ENCODE assay signal across 22 cellular contexts in genomic region chr14:73977896-73978295, GRCh38. TPM values are rescaled to one million over a fixed set of nuclear protein-coding genes. Genes with fewer than 3 reads are reported as not detected.
DNase-seq lines count a peak whose midpoint lies in the region; ATAC-seq and TF ChIP-seq lines count a peak whose summit lies in the region.
"Had no signal": no experiment of that assay in that cellular context is flagged by ENCODE, and none has a peak within 500 bp of the region (broad histone marks: within the 10 kb centered on the region; RNA-seq: fewer than 3 reads in every experiment).

No MANE protein-coding gene starts in this region.

- H3K4me1 ChIP-seq in tibial nerve (no peaks in the 10 kb centered on the region), body of pancreas (no peaks in the 10 kb centered on the region)

- H3K36me3 ChIP-seq in BJ (ENCODE audit: control insufficient read depth, insufficient read depth, low read length) = peaks cover 1% of the 10 kb centered on the region
- peaks cover 0 to 81% (median 0%) of the 10 kb centered on the region in 3 donors for H3K36me3 ChIP-seq in tibial nerve
- no peaks in the 10 kb centered on the region for H3K36me3 ChIP-seq in body of pancreas (replicated peaks in 1 of 2; ENCODE audit: insufficient read depth in 1 of 2, low read depth in 2 of 2)
- H3K36me3 ChIP-seq: WERI-Rb-1 had no signal

- H3K4me3 ChIP-seq in BJ (ENCODE audit: low read depth, low read length) = no peak overlapping the region
- H3K4me3 ChIP-seq in epithelial cell of esophagus (ENCODE audit: low read length) = no peak overlapping the region
- no peak overlapping the region for H3K4me3 ChIP-seq in tibial nerve
- no peak overlapping the region for H3K4me3 ChIP-seq in body of pancreas
- H3K4me3 ChIP-seq: heart right ventricle, Peyer's patch had no signal

- 58% methylated on average over 4 of the region's 4 CpGs for WGBS in tibial nerve, 2 donors
- WGBS in body of pancreas, 2 donors = 58 to 59% methylated on average over 4 of the region's 4 CpGs

- POLR2A ChIA-PET in BJ (lab: Charles Lee) = interaction anchor here (0.7 kb wide), 1 partner anchor 28 kb away, joined by 3 read pairs; the partner anchor contains the start of gene FAM161B

- DNase-seq in BJ (ENCODE audit: low read depth) (peak; percentile 9), M059J (ENCODE audit: low read depth) (peak; percentile 17), epithelial cell of esophagus (ENCODE audit: low read depth) (peak; percentile 7), non-pigmented ciliary epithelial cell (ENCODE audit: low read depth) (peak; percentile 28), tibial nerve (ENCODE audit: low spot score in 2 of 2) (no peak), body of pancreas (no peak), OCI-M2 (lab: John Stamatoyannopoulos, UW; ENCODE audit: unreplicated experiment) (no peak), glomerular visceral epithelial cell (ENCODE audit: extremely low spot score) (no peak)
- DNase-seq: activated gamma-delta T cell; activated T-cell treated with anti-CD3 and anti-CD28 coated beads for 4 hours; effector CD8-positive, alpha-beta T cell; heart right ventricle; NCI-H1092 treated with DMSO at 0.1 percent for 48 hours; NCI-H2029 treated with DMSO at 0.1 percent for 48 hours; NCI-H345; occipital lobe; Peyer's patch; right cardiac atrium; T-helper 2 cell; WERI-Rb-1 had no signal

- H3K9me3 ChIP-seq in tibial nerve = no peaks in the 10 kb centered on the region
- no peaks in the 10 kb centered on the region for H3K9me3 ChIP-seq in body of pancreas
- H3K9me3 ChIP-seq: heart right ventricle, Peyer's patch had no signal

- TF ChIP-seq CTCF in BJ (IDR thresholded peaks at IDR 0.05; ENCODE audit: insufficient read depth, low read depth, low read length) (no peak), epithelial cell of esophagus (IDR thresholded peaks at IDR 0.05; ENCODE audit: insufficient read depth, low read depth, low read length, missing control alignments) (no peak), tibial nerve (IDR thresholded peaks at IDR 0.05) (no peak), body of pancreas (IDR thresholded peaks at IDR 0.05) (no peak)

- intact Hi-C loops in body of pancreas (cut with DNase I) = no loop called here

- H3K27ac ChIP-seq in tibial nerve (no peak overlapping the region), body of pancreas (no peak overlapping the region)
- H3K27ac ChIP-seq: heart right ventricle, KMS-11, WERI-Rb-1 had no signal

- CTCF ChIA-PET in BJ (lab: Yijun Ruan, JAX) = no interaction called here

- ATAC-seq in body of pancreas = no peak
- ATAC-seq: esophagus mucosa, heart right ventricle, right cardiac atrium had no signal

- H3K27me3 ChIP-seq in BJ (ENCODE audit: control insufficient read depth, insufficient read depth, low read length) (no peaks in the 10 kb centered on the region), tibial nerve (no peaks in the 10 kb centered on the region), body of pancreas (no peaks in the 10 kb centered on the region)
- H3K27me3 ChIP-seq: heart right ventricle, Peyer's patch had no signal

- TF ChIP-seq POLR2A in tibial nerve (IDR thresholded peaks at IDR 0.05) (no peak), body of pancreas (IDR thresholded peaks at IDR 0.05) (no peak)

- no peak for TF ChIP-seq EP300 in tibial nerve (IDR thresholded peaks at IDR 0.05)

RNA-seq across cellular contexts. Expression of gene COQ6, which starts 27.8 kb away (rescaled TPM):
- 31.5 and 38.2 TPM in 2 replicates for polyA plus RNA-seq in BJ (2011; rRNA removed)
- 12.5 and 13.1 TPM in 2 replicates for polyA minus RNA-seq in BJ (2011; rRNA and poly(A)+ RNA removed)
- total RNA-seq in M059J (2014; rRNA removed; shearing (Covaris generic)) = 31.6 and 41.8 TPM in 2 replicates
- total RNA-seq in tibial nerve (10 to 100 TPM; 20.3 to 42.3 (median 27.8) TPM), body of pancreas (10 to 100 TPM in 1 of 2 donors, 1 to 10 TPM in 1; 9.6 to 29.3 TPM)

RNA-seq across cellular contexts. Expression of gene FAM161B, which starts 28.0 kb away (rescaled TPM):
- polyA plus RNA-seq in BJ (2011; rRNA removed) = 2.5 and 2.6 TPM in 2 replicates
- 1.3 and 1.8 TPM in 2 replicates for polyA minus RNA-seq in BJ (2011; rRNA and poly(A)+ RNA removed)
- 2.0 and 4.0 TPM in 2 replicates for total RNA-seq in M059J (2014; rRNA removed; shearing (Covaris generic))
- 10 to 100 TPM in 1 of 4 donors, 1 to 10 TPM in 3; 6.9 to 10.7 (median 9.3) TPM for total RNA-seq in tibial nerve
- total RNA-seq in body of pancreas = 1 to 10 TPM; 1.0 to 1.6 TPM

RNA-seq across cellular contexts. Expression of gene ENTPD5, which starts 41.2 kb away (rescaled TPM):
- 8.9 and 12.4 TPM in 2 replicates for polyA plus RNA-seq in BJ (2011; rRNA removed)
- 8.7 and 8.8 TPM in 2 replicates for polyA minus RNA-seq in BJ (2011; rRNA and poly(A)+ RNA removed)
- 5.5 and 10.8 TPM in 2 replicates for total RNA-seq in M059J (2014; rRNA removed; shearing (Covaris generic))
- 10 to 100 TPM in 2 of 4 donors, 1 to 10 TPM in 2; 8.0 to 12.9 (median 11.0) TPM for total RNA-seq in tibial nerve
- total RNA-seq in body of pancreas = 10 to 100 TPM in 1 of 2 donors, 1 to 10 TPM in 1; 4.4 to 15.5 TPM

RNA-seq across cellular contexts. Expression of gene BBOF1, which starts 41.3 kb away (rescaled TPM):
- polyA plus RNA-seq in BJ (2011; rRNA removed) = 3.5 and 7.5 TPM in 2 replicates
- polyA minus RNA-seq in BJ (2011; rRNA and poly(A)+ RNA removed) = 0.66 and 1.8 TPM in 2 replicates
- 1.2 and 5.0 TPM in 2 replicates for total RNA-seq in M059J (2014; rRNA removed; shearing (Covaris generic))
- total RNA-seq in tibial nerve (10 to 100 TPM in 1 of 4 donors, 1 to 10 TPM in 3; 3.7 to 22.8 (median 6.2) TPM), body of pancreas (1 to 10 TPM; 1.6 to 2.9 TPM)

Comparison
In these comparisons a context has a peak if more than half of its experiments do, and no peak if none do; other contexts are left out.
1. DNase-seq: peak in BJ (single experiment), M059J (single experiment), epithelial cell of esophagus (single experiment) and non-pigmented ciliary epithelial cell (single experiment); none in tibial nerve (0 of 2), body of pancreas (0 of 4), OCI-M2 (single experiment) and glomerular visceral epithelial cell (single experiment).